In the genomic region with DNA sequence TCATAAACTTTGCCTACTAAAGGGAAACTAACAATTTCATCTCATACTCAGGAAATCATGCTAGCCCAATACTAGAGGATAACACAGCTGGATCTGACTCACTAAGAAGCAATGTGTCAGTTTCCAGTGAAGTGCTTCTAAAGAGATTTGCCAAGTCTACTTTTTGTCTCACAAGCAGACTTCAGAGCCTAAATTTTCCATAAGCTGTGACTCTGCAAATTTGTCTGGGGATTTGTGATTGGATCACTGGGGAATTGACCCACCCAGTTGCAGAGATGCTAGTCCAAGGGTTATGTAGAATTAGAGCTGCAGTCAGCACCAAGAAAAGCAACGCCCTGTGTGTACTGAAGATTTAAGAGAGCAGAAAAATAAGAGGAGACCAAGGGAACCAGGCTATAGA, we compare ENCODE assay signal across 12 cellular contexts.
A peak's percentile ranks its signal among the peaks of the same experiment; 100 is the strongest.
DNase-seq lines count a peak whose midpoint lies in the region; ATAC-seq, FAIRE-seq and TF ChIP-seq lines count a peak whose summit lies in the region.
"Had no signal": no experiment of that assay in that cellular context is flagged by ENCODE, and none has a peak within 500 bp of the region (broad histone marks: within the 10 kb centered on the region; RNA-seq: fewer than 3 reads in every experiment).

No MANE protein-coding gene starts in this region.

- no peaks in the 10 kb centered on the region for H3K27me3 Mint-ChIP-seq in nephron (ENCODE audit: low read depth)
- H3K27me3 Mint-ChIP-seq: activated CD4-positive, alpha-beta memory T cell treated with anti-CD3 and anti-CD28 coated beads, Interleukin-2, amount 10 ng/mL, durations not matched to agents 7 days and 5 days had no signal

- H3K9ac ChIP-seq in fibroblast of lung (ENCODE audit: insufficient read depth, low read length) = no peak overlapping the region

- H3K4me3 ChIP-seq in fibroblast of lung (replicated peaks in 1 of 4; ENCODE audit: control extremely low read depth in 1 of 4, insufficient read depth in 1 of 4, low read depth in 3 of 4, low read length in 4 of 4) = no peak overlapping the region
- H3K4me3 ChIP-seq: transverse colon had no signal

- peak overlapping the region; percentile 39 for H2AFZ ChIP-seq in fibroblast of lung (ENCODE audit: low read length)

- H3K36me3 Mint-ChIP-seq in nephron (ENCODE audit: low read depth) = no peaks in the 10 kb centered on the region
- H3K36me3 Mint-ChIP-seq: naive thymus-derived CD8-positive, alpha-beta T cell had no signal

- peak overlapping the region in 2 of 3 experiments; percentile 61 to 74 for H3K27ac Mint-ChIP-seq in nephron
- H3K27ac Mint-ChIP-seq: activated CD4-positive, alpha-beta memory T cell treated with anti-CD3 and anti-CD28 coated beads, Interleukin-2, amount 10 ng/mL, durations not matched to agents 7 days and 5 days; naive thymus-derived CD8-positive, alpha-beta T cell had no signal

- ATAC-seq in HG03175 (IDR thresholded peaks at IDR 0.05; ENCODE audit: unreplicated experiment) = no peak
- no peak for ATAC-seq in GM19467 (IDR thresholded peaks at IDR 0.05; ENCODE audit: unreplicated experiment)
- ATAC-seq: naive thymus-derived CD8-positive, alpha-beta T cell had no signal

- no peak overlapping the region for H3K4me3 Mint-ChIP-seq in nephron
- H3K4me3 Mint-ChIP-seq: activated CD4-positive, alpha-beta memory T cell treated with anti-CD3 and anti-CD28 coated beads, Interleukin-2, amount 10 ng/mL, durations not matched to agents 7 days and 5 days; naive thymus-derived CD8-positive, alpha-beta T cell had no signal

- peak overlapping the region; percentile 80 for H3K4me2 ChIP-seq in fibroblast of lung (ENCODE audit: extremely low read depth, insufficient read depth, low read length)

- H3K79me2 ChIP-seq in fibroblast of lung (ENCODE audit: control insufficient read depth, insufficient read depth, low read length) = no peaks in the 10 kb centered on the region

- no peak for FAIRE-seq in RCC 7860 (lab: Jason Lieb, UNC)

- no peaks in the 10 kb centered on the region for H3K27me3 ChIP-seq in fibroblast of lung (ENCODE audit: control insufficient read depth, insufficient read depth, low read length)
- H3K27me3 ChIP-seq: transverse colon had no signal

- H3K27ac ChIP-seq in fibroblast of lung (ENCODE audit: insufficient read depth, low read length) = peak overlapping the region; percentile 70
- H3K27ac ChIP-seq: transverse colon had no signal

- DNase-seq in COLO829 (ENCODE audit: low spot score) = peak; percentile 93
- DNase-seq in RCC 7860 (ENCODE audit: low spot score) = peak; percentile 51
- DNase-seq in fibroblast of lung (ENCODE audit: low read depth in 2 of 2) = peak; percentile 96 to 98
- no peak for DNase-seq in Kasumi-1 (lab: John Stamatoyannopoulos, UW)
- DNase-seq in DMS79 treated with DMSO at 0.1 percent for 48 hours (lab: John Stamatoyannopoulos, UW) = no peak
- DNase-seq: activated CD4-positive, alpha-beta memory T cell treated with anti-CD3 and anti-CD28 coated beads, Interleukin-2, amount 10 ng/mL, durations not matched to agents 7 days and 5 days; naive thymus-derived CD8-positive, alpha-beta T cell; NCI-H146; transverse colon had no signal

- no peaks in the 10 kb centered on the region for H3K9me3 ChIP-seq in fibroblast of lung (ENCODE audit: control insufficient read depth, insufficient read depth, low read depth, low read length)
- H3K9me3 ChIP-seq: transverse colon had no signal

- H3K9me3 Mint-ChIP-seq in nephron = no peaks in the 10 kb centered on the region
- H3K9me3 Mint-ChIP-seq: activated CD4-positive, alpha-beta memory T cell treated with anti-CD3 and anti-CD28 coated beads, Interleukin-2, amount 10 ng/mL, durations not matched to agents 7 days and 5 days; naive thymus-derived CD8-positive, alpha-beta T cell had no signal

- no peaks in the 10 kb centered on the region for H4K20me1 ChIP-seq in fibroblast of lung (ENCODE audit: control insufficient read depth, extremely low read depth, insufficient read depth, low read length)

- peaks cover 14% of the 10 kb centered on the region for H3K4me1 Mint-ChIP-seq in nephron
- H3K4me1 Mint-ChIP-seq: activated CD4-positive, alpha-beta memory T cell treated with anti-CD3 and anti-CD28 coated beads, Interleukin-2, amount 10 ng/mL, durations not matched to agents 7 days and 5 days; naive thymus-derived CD8-positive, alpha-beta T cell had no signal

- H3K4me1 ChIP-seq in fibroblast of lung (ENCODE audit: control insufficient read depth, extremely low read depth, insufficient read depth, low read length) = peaks cover 8% of the 10 kb centered on the region

- TF ChIP-seq CTCF in fibroblast of lung (conservative IDR thresholded peaks at IDR 0.05 in 1 of 2, IDR thresholded peaks at IDR 0.05 in 1 of 2; ENCODE audit: low read depth in 1 of 2, low read length in 2 of 2) (no peak), nephron (IDR thresholded peaks at IDR 0.05; ENCODE audit: unreplicated experiment in 3 of 3) (no peak)

- no peaks in the 10 kb centered on the region for H3K36me3 ChIP-seq in fibroblast of lung (ENCODE audit: control insufficient read depth, insufficient read depth, low read length)
- H3K36me3 ChIP-seq: transverse colon had no signal

Comparison
In these comparisons a context has a peak if more than half of its experiments do, and no peak if none do; other contexts are left out.
1. DNase-seq: peak in COLO829 (single experiment), RCC 7860 (single experiment) and fibroblast of lung (2 of 2); none in Kasumi-1 (0 of 2) and DMS79 treated with DMSO at 0.1 percent for 48 hours (single experiment).